8 cellular contexts compared by ENCODE assay signal in the genomic region with DNA sequence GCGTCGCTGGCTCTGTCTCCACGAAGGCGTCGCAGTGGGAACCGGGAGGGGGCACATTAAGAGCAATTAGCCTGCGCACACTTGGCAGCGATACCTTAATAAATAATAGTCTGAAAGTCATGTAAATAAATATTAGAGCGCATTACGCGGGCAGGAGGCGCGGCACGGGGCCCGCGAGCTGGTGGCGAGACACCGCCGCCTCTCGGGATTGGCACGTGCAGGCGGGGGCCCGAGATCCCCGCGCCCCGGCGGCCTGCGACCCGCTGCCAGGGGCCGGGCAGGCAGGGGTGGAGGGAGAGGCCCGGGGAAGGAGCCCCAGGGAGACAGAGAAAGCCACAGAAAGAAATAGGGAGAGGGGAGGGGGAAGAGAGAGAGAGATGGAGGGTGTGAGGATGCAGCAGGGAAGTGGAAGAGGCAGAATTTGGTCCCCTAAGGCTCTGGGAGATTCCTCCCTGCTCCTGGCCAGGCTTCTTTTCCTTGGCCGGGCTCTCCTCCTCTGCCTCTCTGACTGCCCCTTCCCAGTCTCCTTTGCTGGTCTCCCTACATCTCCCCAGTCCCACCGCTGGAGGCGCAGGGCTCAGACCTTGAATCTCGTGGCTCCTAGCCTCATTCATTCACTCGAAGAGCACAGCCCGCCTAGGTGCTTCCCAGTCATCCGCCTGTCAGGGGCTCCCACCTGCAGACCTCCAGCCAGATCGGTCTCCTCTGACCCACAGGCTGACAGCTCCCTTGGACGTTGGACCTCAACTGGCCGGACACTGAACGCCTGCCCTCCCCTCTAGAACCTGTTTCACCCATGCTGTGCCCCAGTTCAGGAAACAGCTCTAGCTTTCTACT.
DNase-seq lines count a peak whose midpoint lies in the region; ATAC-seq and TF ChIP-seq lines count a peak whose summit lies in the region.

No MANE protein-coding gene starts in this region.

- no peaks in the 10 kb centered on the region for H3K36me3 Mint-ChIP-seq in activated naive CD4-positive, alpha-beta T cell treated with anti-CD3 and anti-CD28 coated beads, Interleukin-2, amount 50 U/mL, for 24 hours
- no peaks in the 10 kb centered on the region for H3K36me3 Mint-ChIP-seq in activated naive CD4-positive, alpha-beta T cell treated with anti-CD3 and anti-CD28 coated beads, Interleukin-2, amount 10 ng/mL, durations not matched to agents 7 days and 5 days
- H3K36me3 Mint-ChIP-seq in progenitor cell of endocrine pancreas (ENCODE audit: insufficient read depth) = no peaks in the 10 kb centered on the region

- H4K20me1 ChIP-seq in SK-N-SH (ENCODE audit: insufficient read depth) = no peaks in the 10 kb centered on the region

- H3K27me3 Mint-ChIP-seq in activated naive CD4-positive, alpha-beta T cell treated with anti-CD3 and anti-CD28 coated beads, Interleukin-2, amount 50 U/mL, for 24 hours = peaks cover 41% of the 10 kb centered on the region
- peaks cover 84% of the 10 kb centered on the region for H3K27me3 Mint-ChIP-seq in activated naive CD4-positive, alpha-beta T cell treated with anti-CD3 and anti-CD28 coated beads, Interleukin-2, amount 10 ng/mL, durations not matched to agents 7 days and 5 days
- peaks cover 85% of the 10 kb centered on the region for H3K27me3 Mint-ChIP-seq in progenitor cell of endocrine pancreas

- H3K27ac Mint-ChIP-seq in activated naive CD4-positive, alpha-beta T cell treated with anti-CD3 and anti-CD28 coated beads, Interleukin-2, amount 50 U/mL, for 24 hours = no peak overlapping the region
- H3K27ac Mint-ChIP-seq in activated naive CD4-positive, alpha-beta T cell treated with anti-CD3 and anti-CD28 coated beads, Interleukin-2, amount 10 ng/mL, durations not matched to agents 7 days and 5 days = no peak overlapping the region
- H3K27ac Mint-ChIP-seq in progenitor cell of endocrine pancreas = no peak overlapping the region

- H3K4me1 ChIP-seq in SK-N-SH (ENCODE audit: control insufficient read depth in 1 of 2, insufficient read depth in 2 of 2, low read depth in 1 of 2, low read length in 1 of 2) = peaks cover 0 to 9% of the 10 kb centered on the region in 2 experiments; a peak in 2 of 4 replicates

- POLR2A ChIA-PET in SK-N-SH (lab: Yijun Ruan, JAX) = no interaction called here

- TF ChIP-seq CTCF in SK-N-SH (IDR thresholded peaks at IDR 0.05) (peak; percentile 52), progenitor cell of endocrine pancreas (IDR thresholded peaks at IDR 0.05; ENCODE audit: unreplicated experiment) (peak; percentile 69)

- H3K4me2 ChIP-seq in SK-N-SH = peak overlapping the region; percentile 50; the same call in 1 of the 2 replicates

- DNase-seq in activated naive CD4-positive, alpha-beta T cell treated with anti-CD3 and anti-CD28 coated beads, Interleukin-2, amount 10 ng/mL, durations not matched to agents 7 days and 5 days = no peak
- peak; percentile 79 for DNase-seq in SK-N-SH
- peak; percentile 21 to 85 (median 68) for DNase-seq in head of caudate nucleus
- peak; percentile 43 for DNase-seq in progenitor cell of endocrine pancreas (ENCODE audit: low spot score, unreplicated experiment)
- DNase-seq in GM19238 (ENCODE audit: insufficient read length, low spot score) = no peak
- no peak for DNase-seq in NCI-H187 (lab: John Stamatoyannopoulos, UW)

- H3K9me3 Mint-ChIP-seq in activated naive CD4-positive, alpha-beta T cell treated with anti-CD3 and anti-CD28 coated beads, Interleukin-2, amount 50 U/mL, for 24 hours = no peaks in the 10 kb centered on the region
- no peaks in the 10 kb centered on the region for H3K9me3 Mint-ChIP-seq in activated naive CD4-positive, alpha-beta T cell treated with anti-CD3 and anti-CD28 coated beads, Interleukin-2, amount 10 ng/mL, durations not matched to agents 7 days and 5 days
- no peaks in the 10 kb centered on the region for H3K9me3 Mint-ChIP-seq in progenitor cell of endocrine pancreas (ENCODE audit: low read depth)

- peaks cover 8% of the 10 kb centered on the region for H3K4me1 Mint-ChIP-seq in activated naive CD4-positive, alpha-beta T cell treated with anti-CD3 and anti-CD28 coated beads, Interleukin-2, amount 50 U/mL, for 24 hours
- no peaks in the 10 kb centered on the region for H3K4me1 Mint-ChIP-seq in activated naive CD4-positive, alpha-beta T cell treated with anti-CD3 and anti-CD28 coated beads, Interleukin-2, amount 10 ng/mL, durations not matched to agents 7 days and 5 days
- no peaks in the 10 kb centered on the region for H3K4me1 Mint-ChIP-seq in progenitor cell of endocrine pancreas (ENCODE audit: low read depth)

- peak; percentile 23; the same call in 1 of the 2 replicates for TF ChIP-seq RAD21 in SK-N-SH (IDR thresholded peaks at IDR 0.05; ENCODE audit: low read length)

- TF ChIP-seq EP300 in SK-N-SH (IDR thresholded peaks at IDR 0.05; ENCODE audit: borderline replicate concordance in 1 of 2, low read depth in 1 of 2, low read length in 1 of 2) = no peak

- peak overlapping the region; percentile 59 for H3K4me3 Mint-ChIP-seq in activated naive CD4-positive, alpha-beta T cell treated with anti-CD3 and anti-CD28 coated beads, Interleukin-2, amount 50 U/mL, for 24 hours
- H3K4me3 Mint-ChIP-seq in activated naive CD4-positive, alpha-beta T cell treated with anti-CD3 and anti-CD28 coated beads, Interleukin-2, amount 10 ng/mL, durations not matched to agents 7 days and 5 days = no peak overlapping the region
- peak overlapping the region; percentile 60 for H3K4me3 Mint-ChIP-seq in progenitor cell of endocrine pancreas (ENCODE audit: low read depth)

- H3K9me2 ChIP-seq in SK-N-SH = no peaks in the 10 kb centered on the region

- intact Hi-C loops in head of caudate nucleus (cut with DNase I) = loop anchor here (10.0 kb wide), 1 partner anchor 152 kb away; no protein-coding TSS in a partner anchor

- H3K27ac ChIP-seq in SK-N-SH (ENCODE audit: low read depth in 2 of 2, low read length in 1 of 2) = no peak overlapping the region

- CTCF ChIA-PET in activated naive CD4-positive, alpha-beta T cell treated with anti-CD3 and anti-CD28 coated beads, Interleukin-2, amount 10 ng/mL, durations not matched to agents 7 days and 5 days (lab: Charles Lee) = no interaction called here
- CTCF ChIA-PET in SK-N-SH (lab: Yijun Ruan, JAX) = interaction anchor here (0.7 to 15.7 kb wide), 7 partner anchors 10 to 128 kb away, joined by 3 to 148 read pairs (median 4); partner anchors contain the start of gene CAMK2N1

- H3K27me3 ChIP-seq in SK-N-SH (ENCODE audit: insufficient read depth) = peaks cover 37% of the 10 kb centered on the region

- 19% methylated on average over 38 of the region's 42 CpGs for WGBS in SK-N-SH (ENCODE audit: low lambda C conversion rate)

- no peaks in the 10 kb centered on the region for H3F3A ChIP-seq in SK-N-SH (replicated peaks; ENCODE audit: insufficient read depth)

- H2AFZ ChIP-seq in SK-N-SH (ENCODE audit: low read depth) = no peak overlapping the region

- H3K9me3 ChIP-seq in SK-N-SH = no peaks in the 10 kb centered on the region

- no peak overlapping the region for H3K9ac ChIP-seq in SK-N-SH

- no peaks in the 10 kb centered on the region for H3K79me2 ChIP-seq in SK-N-SH (ENCODE audit: insufficient read depth)

- no peak for ATAC-seq in GM21619 (IDR thresholded peaks at IDR 0.05; ENCODE audit: unreplicated experiment)

- H3K4me3 ChIP-seq in SK-N-SH (ENCODE audit: low read depth in 2 of 2, low read length in 1 of 2) = peak overlapping the region in 1 of 2 experiments; percentile 37; a peak in 3 of 4 replicates

- H3K36me3 ChIP-seq in SK-N-SH (replicated peaks in 1 of 2; ENCODE audit: control insufficient read depth in 1 of 2, insufficient read depth in 2 of 2, low read length in 1 of 2) = no peaks in the 10 kb centered on the region

TF ChIP-seq in SK-N-SH, 30 proteins besides CTCF, POLR2A, EP300 and RAD21:
- no peak for TF ChIP-seq RFX5 (IDR thresholded peaks at IDR 0.05; ENCODE audit: low read length)
- no peak for TF ChIP-seq TAF1 (IDR thresholded peaks at IDR 0.05; ENCODE audit: borderline replicate concordance, low read depth, low read length)
- TF ChIP-seq JUND (IDR thresholded peaks at IDR 0.05) = no peak
- TF ChIP-seq NFIC (IDR thresholded peaks at IDR 0.05; ENCODE audit: borderline replicate concordance) = no peak
- no peak for TF ChIP-seq POLR2AphosphoS5 (IDR thresholded peaks at IDR 0.05; ENCODE audit: low read depth, low read length)
- no peak for TF ChIP-seq FOXJ3 (CRISPR knock-in tag; IDR thresholded peaks at IDR 0.05)
- no peak for TF ChIP-seq RCOR1 (IDR thresholded peaks at IDR 0.05; ENCODE audit: low read length)
- TF ChIP-seq EZH2phosphoT487 (IDR thresholded peaks at IDR 0.05; ENCODE audit: borderline replicate concordance, low read depth) = no peak
- TF ChIP-seq MXI1 (IDR thresholded peaks at IDR 0.05; ENCODE audit: low read depth, low read length) = no peak

Comparison
In these comparisons a context has a peak if more than half of its experiments do, and no peak if none do; other contexts are left out.
1. DNase-seq: peak in SK-N-SH (single experiment), head of caudate nucleus (42 of 42) and progenitor cell of endocrine pancreas (single experiment); none in activated naive CD4-positive, alpha-beta T cell treated with anti-CD3 and anti-CD28 coated beads, Interleukin-2, amount 10 ng/mL, durations not matched to agents 7 days and 5 days (single experiment), GM19238 (single experiment) and NCI-H187 (0 of 2).